In the genomic region with DNA sequence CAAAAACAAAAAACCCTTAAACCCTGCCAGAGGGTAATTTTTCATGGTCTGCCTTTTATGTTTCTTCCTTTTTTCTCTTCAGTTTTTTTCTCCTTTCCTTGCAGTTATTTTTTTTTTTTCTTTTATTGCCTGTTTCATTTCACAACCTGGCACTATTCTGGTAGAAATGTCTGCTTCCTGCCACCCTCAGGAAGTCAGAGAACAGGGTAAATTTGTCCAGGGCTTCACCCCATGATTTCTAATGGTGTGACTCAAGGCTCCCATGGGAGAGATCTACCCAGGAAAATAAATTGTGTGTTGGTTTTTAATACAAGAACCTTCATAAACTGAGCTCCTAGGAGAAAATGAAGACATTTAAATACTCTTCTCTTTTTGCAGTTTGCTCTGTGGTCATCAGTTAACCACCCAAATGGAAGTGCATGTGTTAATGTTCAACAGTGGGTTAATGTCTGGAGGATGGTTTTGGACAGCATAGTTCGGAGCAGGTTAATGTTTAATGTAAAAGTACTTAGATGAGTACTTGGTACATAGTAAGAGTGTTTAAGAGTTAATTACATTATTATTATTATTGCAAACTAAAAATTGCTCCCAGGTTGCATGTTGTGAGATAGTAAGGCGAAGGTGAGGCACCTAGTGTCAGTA, we compare ENCODE assay signal across 13 cellular contexts. TPM values are rescaled to one million over a fixed set of nuclear protein-coding genes. Genes with fewer than 3 reads are reported as not detected.
A peak's percentile ranks its signal among the peaks of the same experiment; 100 is the strongest.
DNase-seq lines count a peak whose midpoint lies in the region; ATAC-seq and TF ChIP-seq lines count a peak whose summit lies in the region.
"Had no signal": no experiment of that assay in that cellular context is flagged by ENCODE, and none has a peak within 500 bp of the region (broad histone marks: within the 10 kb centered on the region; RNA-seq: fewer than 3 reads in every experiment).

No MANE protein-coding gene starts in this region.

- no peak for TF ChIP-seq CTCF in WTC11 (IDR thresholded peaks at IDR 0.05)
- TF ChIP-seq CTCF in osteocyte (IDR thresholded peaks at IDR 0.05): no peak

- H3K27ac Mint-ChIP-seq in WTC11 (peak overlapping the region; percentile 75; the same call in 1 of the 2 replicates), osteocyte (ENCODE audit: unreplicated experiment) (peak overlapping the region; percentile 79)
- H3K27ac Mint-ChIP-seq in activated T-helper 2 cell treated with anti-CD3 and anti-CD28 coated beads, Interferon-gamma antibody, Interleukin-2, Interleukin-4, amounts not matched to agents 10 μg/mL and 5 μg/mL and 100 μg/mL, durations not matched to agents 14 hours and 24 hours and 36 hours: no peak overlapping the region

- H3K36me3 Mint-ChIP-seq in WTC11: peaks cover 11% of the 10 kb centered on the region
- H3K36me3 Mint-ChIP-seq in osteocyte (ENCODE audit: unreplicated experiment): no peaks in the 10 kb centered on the region
- no peaks in the 10 kb centered on the region for H3K36me3 Mint-ChIP-seq in activated T-helper 2 cell treated with anti-CD3 and anti-CD28 coated beads, Interferon-gamma antibody, Interleukin-2, Interleukin-4, amounts not matched to agents 10 μg/mL and 5 μg/mL and 100 μg/mL, durations not matched to agents 14 hours and 24 hours and 36 hours (ENCODE audit: low read depth)

- H3K9me3 Mint-ChIP-seq in WTC11: no peaks in the 10 kb centered on the region
- peaks cover 4% of the 10 kb centered on the region for H3K9me3 Mint-ChIP-seq in osteocyte (ENCODE audit: unreplicated experiment)
- H3K9me3 Mint-ChIP-seq in activated T-helper 2 cell treated with anti-CD3 and anti-CD28 coated beads, Interferon-gamma antibody, Interleukin-2, Interleukin-4, amounts not matched to agents 10 μg/mL and 5 μg/mL and 100 μg/mL, durations not matched to agents 14 hours and 24 hours and 36 hours: no peaks in the 10 kb centered on the region

- POLR2A ChIA-PET in WTC11 (lab: Charles Lee): no interaction called here

- CTCF ChIA-PET in WTC11 (lab: Charles Lee): no interaction called here

- DNase-seq in WTC11 (ENCODE audit: low spot score): no peak
- no peak for DNase-seq in osteocyte (ENCODE audit: extremely low spot score, unreplicated experiment)
- no peak for DNase-seq in activated T-helper 2 cell treated with anti-CD3 and anti-CD28 coated beads, Interferon-gamma antibody, Interleukin-2, Interleukin-4, amounts not matched to agents 10 μg/mL and 5 μg/mL and 100 μg/mL, durations not matched to agents 14 hours and 24 hours and 36 hours (ENCODE audit: low spot score)
- DNase-seq in AG20443 (ENCODE audit: low spot score): no peak
- DNase-seq in C1 segment of cervical spinal cord (lab: John Stamatoyannopoulos, UW): no peak
- no peak for DNase-seq in Right ventricle myocardium inferior (ENCODE audit: missing footprints)
- DNase-seq: effector memory CD4-positive, alpha-beta T cell; NCI-H1694 treated with DMSO at 0.1 percent for 48 hours; spleen; SW 1271; testis had no signal

- H3K4me3 Mint-ChIP-seq in WTC11: no peak overlapping the region
- no peak overlapping the region for H3K4me3 Mint-ChIP-seq in osteocyte (ENCODE audit: unreplicated experiment)
- no peak overlapping the region for H3K4me3 Mint-ChIP-seq in activated T-helper 2 cell treated with anti-CD3 and anti-CD28 coated beads, Interferon-gamma antibody, Interleukin-2, Interleukin-4, amounts not matched to agents 10 μg/mL and 5 μg/mL and 100 μg/mL, durations not matched to agents 14 hours and 24 hours and 36 hours (ENCODE audit: low read depth)

- no peaks in the 10 kb centered on the region for H3K27me3 Mint-ChIP-seq in WTC11 (ENCODE audit: low read depth)
- peaks cover 10% of the 10 kb centered on the region for H3K27me3 Mint-ChIP-seq in osteocyte (ENCODE audit: unreplicated experiment)
- H3K27me3 Mint-ChIP-seq in activated T-helper 2 cell treated with anti-CD3 and anti-CD28 coated beads, Interferon-gamma antibody, Interleukin-2, Interleukin-4, amounts not matched to agents 10 μg/mL and 5 μg/mL and 100 μg/mL, durations not matched to agents 14 hours and 24 hours and 36 hours (ENCODE audit: low read depth): peaks cover 6% of the 10 kb centered on the region

- H3K4me1 Mint-ChIP-seq in WTC11 (peaks cover 62% of the 10 kb centered on the region), osteocyte (ENCODE audit: unreplicated experiment) (peaks cover 21% of the 10 kb centered on the region)
- no peaks in the 10 kb centered on the region for H3K4me1 Mint-ChIP-seq in activated T-helper 2 cell treated with anti-CD3 and anti-CD28 coated beads, Interferon-gamma antibody, Interleukin-2, Interleukin-4, amounts not matched to agents 10 μg/mL and 5 μg/mL and 100 μg/mL, durations not matched to agents 14 hours and 24 hours and 36 hours (ENCODE audit: low read depth)

- ATAC-seq in GM18873 (IDR thresholded peaks at IDR 0.05; ENCODE audit: low FRiP score, unreplicated experiment) (peak; percentile 91), HG02938 (IDR thresholded peaks at IDR 0.05; ENCODE audit: unreplicated experiment) (peak; percentile 83), WTC11 (no peak), Right ventricle myocardium inferior (no peak)

- intact Hi-C loops in activated T-helper 2 cell treated with anti-CD3 and anti-CD28 coated beads, Interferon-gamma antibody, Interleukin-2, Interleukin-4, amounts not matched to agents 10 μg/mL and 5 μg/mL and 100 μg/mL, durations not matched to agents 14 hours and 24 hours and 36 hours (cut with micrococcal nuclease): no loop called here
- intact Hi-C loops in Right ventricle myocardium inferior (cut with DNase I): no loop called here

TF ChIP-seq in WTC11, 78 proteins besides CTCF, POLR2A, EP300 and RAD21 (continues in another document):
- TF ChIP-seq ZNF138 (CRISPR knock-in tag; conservative IDR thresholded peaks at IDR 0.05): no peak
- no peak for TF ChIP-seq ELF4 (CRISPR knock-in tag; IDR thresholded peaks at IDR 0.05; ENCODE audit: low read depth)
- no peak for TF ChIP-seq ESRRA (CRISPR knock-in tag; IDR thresholded peaks at IDR 0.05; ENCODE audit: borderline replicate concordance)
- no peak for TF ChIP-seq ZNF232 (CRISPR knock-in tag; IDR thresholded peaks at IDR 0.05)
- TF ChIP-seq, protein P1, sequence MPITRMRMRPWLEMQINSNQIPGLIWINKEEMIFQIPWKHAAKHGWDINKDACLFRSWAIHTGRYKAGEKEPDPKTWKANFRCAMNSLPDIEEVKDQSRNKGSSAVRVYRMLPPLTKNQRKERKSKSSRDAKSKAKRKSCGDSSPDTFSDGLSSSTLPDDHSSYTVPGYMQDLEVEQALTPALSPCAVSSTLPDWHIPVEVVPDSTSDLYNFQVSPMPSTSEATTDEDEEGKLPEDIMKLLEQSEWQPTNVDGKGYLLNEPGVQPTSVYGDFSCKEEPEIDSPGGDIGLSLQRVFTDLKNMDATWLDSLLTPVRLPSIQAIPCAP (CRISPR knock-in tag; IDR thresholded peaks at IDR 0.05): no peak
- no peak for TF ChIP-seq ZNF512 (CRISPR knock-in tag; IDR thresholded peaks at IDR 0.05; ENCODE audit: borderline replicate concordance)
- no peak for TF ChIP-seq PRDM15 (CRISPR knock-in tag; IDR thresholded peaks at IDR 0.05)
- TF ChIP-seq ZMAT4 (CRISPR knock-in tag; IDR thresholded peaks at IDR 0.05): no peak
- TF ChIP-seq RORB (CRISPR knock-in tag; IDR thresholded peaks at IDR 0.05): no peak
- TF ChIP-seq TEAD1 (CRISPR knock-in tag; IDR thresholded peaks at IDR 0.05): no peak
- no peak for TF ChIP-seq ZNF416 (CRISPR knock-in tag; IDR thresholded peaks at IDR 0.05)

RNA-seq across cellular contexts. Expression of gene CGNL1, which starts 45.9 kb away (rescaled TPM):
- total RNA-seq in WTC11 (2021) (57.3 to 69.5 TPM (median 67.1 TPM) in 3 replicates), osteocyte (5.5 and 6.2 TPM in 2 replicates), Right ventricle myocardium inferior (10.0 TPM)
- total RNA-seq in activated T-helper 2 cell treated with anti-CD3 and anti-CD28 coated beads, Interferon-gamma antibody, Interleukin-2, Interleukin-4, amounts not matched to agents 10 μg/mL and 5 μg/mL and 100 μg/mL, durations not matched to agents 14 hours and 24 hours and 36 hours: not detected in 2 replicates

Comparison
In these comparisons a context has a peak if more than half of its experiments do, and no peak if none do; other contexts are left out.
1. ATAC-seq: peak in GM18873 (single experiment) and HG02938 (single experiment); none in WTC11 (single experiment) and Right ventricle myocardium inferior (single experiment).